In genomic region chr19:35612559-35613321, GRCh38 we compare ENCODE assay signal across 8 cellular contexts. TPM values are rescaled to one million over a fixed set of nuclear protein-coding genes. Genes with fewer than 3 reads are reported as not detected.
DNase-seq lines count a peak whose midpoint lies in the region; ATAC-seq and TF ChIP-seq lines count a peak whose summit lies in the region.

HAUS5 (plus strand) TSS chr19:35612735; CDS start chr19:35612795, 60 bp downstream.

- H3K4me3 ChIP-seq in ACC112 (ENCODE audit: low read depth, low read length) (peak within 1 kb of the TSS; percentile 92), breast epithelium (peak within 1 kb of the TSS; percentile 73 to 85 (median 81)), iPS-18a (ENCODE audit: low read length) (peak within 1 kb of the TSS; percentile 93), skeletal muscle tissue (ENCODE audit: low read length in 3 of 3) (peak within 1 kb of the TSS; percentile 74 to 94 (median 88))

- TF ChIP-seq CTCF in VCaP (conservative IDR thresholded peaks at IDR 0.05) (0 out of 2 replicates have a peak, but pooled peaks have one; percentile 17), breast epithelium (IDR thresholded peaks at IDR 0.05) (no peak)

- peak within 1 kb of the TSS; percentile 87 for H3K9ac ChIP-seq in iPS-18a (ENCODE audit: low read length)
- peak within 1 kb of the TSS; percentile 87 to 93 (median 88) for H3K9ac ChIP-seq in skeletal muscle tissue (ENCODE audit: low read depth in 1 of 3, low read length in 3 of 3)

- DNase-seq in NCI-H2227 (lab: John Stamatoyannopoulos, UW; ENCODE audit: unreplicated experiment), result peak; percentile 100
- peak; percentile 95 to 96 for DNase-seq in breast epithelium (ENCODE audit: low spot score in 2 of 2)

- no peak for TF ChIP-seq POLR2A in breast epithelium (IDR thresholded peaks at IDR 0.05)

- H3K9me3 ChIP-seq in breast epithelium (no peaks in the 10 kb centered on the region), iPS-18a (ENCODE audit: control insufficient read depth, low read depth, low read length) (no peaks in the 10 kb centered on the region), skeletal muscle tissue (ENCODE audit: control insufficient read depth in 3 of 3, low read length in 3 of 3) (peaks cover 0 to 2% (median 0%) of the 10 kb centered on the region in 3 donors)

- intact Hi-C loops in breast epithelium (cut with DNase I; ENCODE audit: low total_unique reads), result no loop called here

- H3K27me3 ChIP-seq in ACC112 (ENCODE audit: insufficient read depth, low read length) (no peaks in the 10 kb centered on the region), breast epithelium (no peaks in the 10 kb centered on the region), iPS-18a (ENCODE audit: control insufficient read depth, insufficient read depth, low read length) (peaks cover 6% of the 10 kb centered on the region), skeletal muscle tissue (ENCODE audit: control insufficient read depth in 3 of 3, insufficient read depth in 3 of 3, low read length in 3 of 3) (no peaks in the 10 kb centered on the region)

- no peaks in the 10 kb centered on the region for H3K36me3 ChIP-seq in ACC112 (ENCODE audit: insufficient read depth, low read length)
- no peaks in the 10 kb centered on the region for H3K36me3 ChIP-seq in breast epithelium
- H3K36me3 ChIP-seq in iPS-18a (ENCODE audit: control insufficient read depth, low read depth, low read length), result peaks cover 7% of the 10 kb centered on the region
- H3K36me3 ChIP-seq in skeletal muscle tissue (ENCODE audit: control insufficient read depth in 3 of 3, insufficient read depth in 3 of 3, low read length in 3 of 3), result peaks cover 4 to 12% (median 8%) of the 10 kb centered on the region in 3 donors

- H3K4me1 ChIP-seq in ACC112 (ENCODE audit: control insufficient read depth, insufficient read depth, low read length, unreplicated experiment) (no peaks in the 10 kb centered on the region), breast epithelium (peaks cover 0 to 4% of the 10 kb centered on the region in 2 donors), iPS-18a (ENCODE audit: control insufficient read depth, low read depth, low read length) (no peaks in the 10 kb centered on the region), skeletal muscle tissue (ENCODE audit: control insufficient read depth in 3 of 3, insufficient read depth in 3 of 3, low read length in 3 of 3) (peaks cover 11 to 16% (median 14%) of the 10 kb centered on the region in 3 donors)

- no peak within 1 kb of the TSS; the same call in 1 of the 2 replicates for H3K27ac ChIP-seq in ACC112 (ENCODE audit: low read depth, low read length)
- peak within 1 kb of the TSS; percentile 73; the same call in 1 of the 2 replicates for H3K27ac ChIP-seq in VCaP
- H3K27ac ChIP-seq in breast epithelium, result peak within 1 kb of the TSS; percentile 75 to 86
- peak within 1 kb of the TSS; percentile 17 for H3K27ac ChIP-seq in iPS-18a (ENCODE audit: low read length)
- H3K27ac ChIP-seq in skeletal muscle tissue (ENCODE audit: low read depth, low read length), result peak within 1 kb of the TSS; percentile 14

- ATAC-seq in GM18870 (IDR thresholded peaks at IDR 0.05; ENCODE audit: unreplicated experiment) (peak; percentile 37), HG03135 (IDR thresholded peaks at IDR 0.05; ENCODE audit: unreplicated experiment) (peak; percentile 68)

- H2AFZ ChIP-seq in ACC112 (ENCODE audit: low read length, unreplicated experiment), result peak within 1 kb of the TSS; percentile 79

- H3K79me2 ChIP-seq in ACC112 (ENCODE audit: control insufficient read depth, insufficient read depth, low read length, unreplicated experiment), result no peaks in the 10 kb centered on the region

RNA-seq across cellular contexts. Expression of gene HAUS5, which starts in this region (rescaled TPM):
- total RNA-seq in breast epithelium, result 10 to 100 TPM in 1 of 3 donors, 1 to 10 TPM in 2; 5.9 to 13.0 (median 9.5) TPM
- total RNA-seq in skeletal muscle tissue, result 5.7 TPM
